1 cellular context compared by ENCODE assay signal in genomic region chr1:107866870-107867269, GRCh38.
TF ChIP-seq lines count a peak whose summit lies in the region.

No MANE protein-coding gene starts in this region.

TF ChIP-seq in WTC11, 78 proteins besides CTCF, POLR2A, EP300 and RAD21 (continued from another document):
- TF ChIP-seq, protein P1, sequence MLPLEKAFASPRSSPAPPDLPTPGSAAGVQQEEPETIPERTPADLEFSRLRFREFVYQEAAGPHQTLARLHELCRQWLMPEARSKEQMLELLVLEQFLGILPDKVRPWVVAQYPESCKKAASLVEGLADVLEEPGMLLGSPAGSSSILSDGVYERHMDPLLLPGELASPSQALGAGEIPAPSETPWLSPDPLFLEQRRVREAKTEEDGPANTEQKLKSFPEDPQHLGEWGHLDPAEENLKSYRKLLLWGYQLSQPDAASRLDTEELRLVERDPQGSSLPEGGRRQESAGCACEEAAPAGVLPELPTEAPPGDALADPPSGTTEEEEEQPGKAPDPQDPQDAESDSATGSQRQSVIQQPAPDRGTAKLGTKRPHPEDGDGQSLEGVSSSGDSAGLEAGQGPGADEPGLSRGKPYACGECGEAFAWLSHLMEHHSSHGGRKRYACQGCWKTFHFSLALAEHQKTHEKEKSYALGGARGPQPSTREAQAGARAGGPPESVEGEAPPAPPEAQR (CRISPR knock-in tag; IDR thresholded peaks at IDR 0.05), result no peak
- no peak for TF ChIP-seq SOX15 (CRISPR knock-in tag; IDR thresholded peaks at IDR 0.05)
- TF ChIP-seq SMAD3 (CRISPR knock-in tag; IDR thresholded peaks at IDR 0.05; ENCODE audit: borderline replicate concordance), result no peak
- TF ChIP-seq FOXK1 (CRISPR knock-in tag; IDR thresholded peaks at IDR 0.05), result no peak
- TF ChIP-seq ELF4 (CRISPR knock-in tag; IDR thresholded peaks at IDR 0.05; ENCODE audit: low read depth), result no peak
- no peak for TF ChIP-seq ZNF671 (CRISPR knock-in tag; IDR thresholded peaks at IDR 0.05)
- TF ChIP-seq ZBTB21 (CRISPR knock-in tag; IDR thresholded peaks at IDR 0.05; ENCODE audit: borderline replicate concordance), result no peak
- TF ChIP-seq TP53 (CRISPR knock-in tag; IDR thresholded peaks at IDR 0.05), result no peak
- TF ChIP-seq E2F5 (CRISPR knock-in tag; IDR thresholded peaks at IDR 0.05), result no peak
- TF ChIP-seq RELA (CRISPR knock-in tag; IDR thresholded peaks at IDR 0.05; ENCODE audit: borderline replicate concordance), result no peak
TF ChIP-seq in WTC11: peak in this region for 0.
